1 cellular context compared by ENCODE assay signal in the genomic region with DNA sequence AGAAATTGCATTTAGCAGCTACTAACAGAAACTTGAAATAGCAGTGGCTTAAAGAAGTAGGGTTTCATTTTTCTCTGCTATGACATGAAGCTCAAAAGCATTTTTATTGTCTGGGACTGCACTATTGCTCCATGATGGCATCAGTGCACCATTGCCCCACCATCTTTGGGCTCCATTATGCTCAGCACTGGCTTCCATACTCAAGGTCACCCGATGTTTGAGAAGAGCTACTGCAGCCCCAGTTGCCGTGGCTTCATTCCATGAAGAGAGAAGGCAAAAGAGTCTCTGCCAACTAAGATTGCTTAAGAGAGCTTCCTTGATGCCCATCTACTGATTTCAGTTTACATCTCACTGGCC.
TF ChIP-seq lines count a peak whose summit lies in the region.

No MANE protein-coding gene starts in this region.

TF ChIP-seq in GM23338, 12 proteins besides CTCF, POLR2A, EP300 and RAD21:
- TF ChIP-seq ZNF462 (CRISPR knock-in tag; IDR thresholded peaks at IDR 0.05) (0 out of 2 replicates have a peak, but pooled peaks have one; percentile 27), STAT1 (IDR thresholded peaks at IDR 0.05; ENCODE audit: unreplicated experiment) (no peak)
